Comparison of ENCODE assay signal across 8 cellular contexts in genomic region chr10:33509231-33509871, GRCh38.
A peak's percentile ranks its signal among the peaks of the same experiment; 100 is the strongest.
DNase-seq lines count a peak whose midpoint lies in the region; ATAC-seq and TF ChIP-seq lines count a peak whose summit lies in the region.

No MANE protein-coding gene starts in this region.

- no peaks in the 10 kb centered on the region for H3K36me3 Mint-ChIP-seq in osteocyte (ENCODE audit: unreplicated experiment)
- H3K36me3 Mint-ChIP-seq in activated T-helper 2 cell treated with anti-CD3 and anti-CD28 coated beads, Interferon-gamma antibody, Interleukin-2, Interleukin-4, amounts not matched to agents 10 μg/mL and 5 μg/mL and 100 μg/mL, durations not matched to agents 14 hours and 24 hours and 36 hours (ENCODE audit: low read depth), result no peaks in the 10 kb centered on the region

- intact Hi-C loops in activated T-helper 2 cell treated with anti-CD3 and anti-CD28 coated beads, Interferon-gamma antibody, Interleukin-2, Interleukin-4, amounts not matched to agents 10 μg/mL and 5 μg/mL and 100 μg/mL, durations not matched to agents 14 hours and 24 hours and 36 hours (cut with micrococcal nuclease), result loop anchor here (5.0 kb wide), 1 partner anchor 142 kb away; no protein-coding TSS in a partner anchor

- H3K4me1 Mint-ChIP-seq in osteocyte (ENCODE audit: unreplicated experiment), result peaks cover 12% of the 10 kb centered on the region
- peaks cover 10% of the 10 kb centered on the region for H3K4me1 Mint-ChIP-seq in activated T-helper 2 cell treated with anti-CD3 and anti-CD28 coated beads, Interferon-gamma antibody, Interleukin-2, Interleukin-4, amounts not matched to agents 10 μg/mL and 5 μg/mL and 100 μg/mL, durations not matched to agents 14 hours and 24 hours and 36 hours (ENCODE audit: low read depth)

- H3K9me3 Mint-ChIP-seq in osteocyte (ENCODE audit: unreplicated experiment), result no peaks in the 10 kb centered on the region
- H3K9me3 Mint-ChIP-seq in activated T-helper 2 cell treated with anti-CD3 and anti-CD28 coated beads, Interferon-gamma antibody, Interleukin-2, Interleukin-4, amounts not matched to agents 10 μg/mL and 5 μg/mL and 100 μg/mL, durations not matched to agents 14 hours and 24 hours and 36 hours, result no peaks in the 10 kb centered on the region

- DNase-seq in EH (ENCODE audit: low read depth), result peak; percentile 87
- DNase-seq in SHP77 (lab: John Stamatoyannopoulos, UW), result peak; percentile 39 to 43
- peak; percentile 1 to 7 for DNase-seq in erythroblast (lab: John Stamatoyannopoulos, UW)
- DNase-seq in osteocyte (ENCODE audit: extremely low spot score, unreplicated experiment), result no peak
- DNase-seq in 8988T, result no peak
- DNase-seq in activated T-helper 2 cell treated with anti-CD3 and anti-CD28 coated beads, Interferon-gamma antibody, Interleukin-2, Interleukin-4, amounts not matched to agents 10 μg/mL and 5 μg/mL and 100 μg/mL, durations not matched to agents 14 hours and 24 hours and 36 hours (ENCODE audit: low spot score), result no peak

- peaks cover 6% of the 10 kb centered on the region for H3K27me3 Mint-ChIP-seq in osteocyte (ENCODE audit: unreplicated experiment)
- peaks cover 4% of the 10 kb centered on the region for H3K27me3 Mint-ChIP-seq in activated T-helper 2 cell treated with anti-CD3 and anti-CD28 coated beads, Interferon-gamma antibody, Interleukin-2, Interleukin-4, amounts not matched to agents 10 μg/mL and 5 μg/mL and 100 μg/mL, durations not matched to agents 14 hours and 24 hours and 36 hours (ENCODE audit: low read depth)

- no peak for TF ChIP-seq POLR2A in erythroblast (IDR thresholded peaks at IDR 0.05; ENCODE audit: low read length)

- H3K27ac Mint-ChIP-seq in osteocyte (ENCODE audit: unreplicated experiment), result peak overlapping the region; percentile 56
- H3K27ac Mint-ChIP-seq in activated T-helper 2 cell treated with anti-CD3 and anti-CD28 coated beads, Interferon-gamma antibody, Interleukin-2, Interleukin-4, amounts not matched to agents 10 μg/mL and 5 μg/mL and 100 μg/mL, durations not matched to agents 14 hours and 24 hours and 36 hours, result no peak overlapping the region

- TF ChIP-seq CTCF in osteocyte (IDR thresholded peaks at IDR 0.05), result no peak

- H3K4me3 Mint-ChIP-seq in osteocyte (ENCODE audit: unreplicated experiment), result no peak overlapping the region
- no peak overlapping the region for H3K4me3 Mint-ChIP-seq in activated T-helper 2 cell treated with anti-CD3 and anti-CD28 coated beads, Interferon-gamma antibody, Interleukin-2, Interleukin-4, amounts not matched to agents 10 μg/mL and 5 μg/mL and 100 μg/mL, durations not matched to agents 14 hours and 24 hours and 36 hours (ENCODE audit: low read depth)

- peak; percentile 73 for ATAC-seq in GM19452 (IDR thresholded peaks at IDR 0.05; ENCODE audit: unreplicated experiment)
- peak; percentile 68 for ATAC-seq in HG03558 (IDR thresholded peaks at IDR 0.05; ENCODE audit: extremely low read depth, unreplicated experiment)

Comparison
In these comparisons a context has a peak if more than half of its experiments do, and no peak if none do; other contexts are left out.
1. DNase-seq: peak in EH (single experiment), SHP77 (2 of 2) and erythroblast (2 of 2); none in osteocyte (single experiment), 8988T (single experiment) and activated T-helper 2 cell treated with anti-CD3 and anti-CD28 coated beads, Interferon-gamma antibody, Interleukin-2, Interleukin-4, amounts not matched to agents 10 μg/mL and 5 μg/mL and 100 μg/mL, durations not matched to agents 14 hours and 24 hours and 36 hours (single experiment).